26 cellular contexts compared by ENCODE assay signal in the genomic region with DNA sequence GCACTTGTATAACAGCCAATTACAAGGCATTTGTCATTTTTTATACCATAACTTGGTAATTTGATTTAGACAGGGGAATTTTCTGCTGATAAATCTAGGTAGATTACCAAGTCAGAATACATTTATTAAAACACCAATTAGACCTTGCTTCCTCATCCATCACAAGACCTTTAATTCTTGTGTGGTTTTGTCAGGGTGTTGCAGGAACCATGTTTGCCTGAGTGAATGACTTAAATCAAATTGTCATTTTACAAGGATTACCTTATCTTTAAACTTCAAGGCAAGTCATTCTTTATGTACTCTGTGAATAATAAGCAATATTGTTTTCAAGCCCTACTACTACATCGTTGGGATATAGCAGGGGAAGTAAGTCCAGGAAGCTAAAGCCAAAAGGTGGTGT.
"Had no signal": no experiment of that assay in that cellular context is flagged by ENCODE, and none has a peak within 500 bp of the region (broad histone marks: within the 10 kb centered on the region; RNA-seq: fewer than 3 reads in every experiment).

No MANE protein-coding gene starts in this region.

- H3K27ac ChIP-seq: PC-9, Peyer's patch, SJCRH30 had no signal

- H3K4me3 ChIP-seq: MG63, PC-9, Peyer's patch, SJCRH30 had no signal

- DNase-seq: IMR-90, Karpas-422, KG1, MG63, NCI-H1092, NCI-H1105 treated with DMSO at 0.1 percent for 48 hours, NCI-H1417 treated with DMSO at 0.1 percent for 48 hours, NCI-H146, NCI-H187, NCI-H2029, NCI-H2081 treated with DMSO at 0.1 percent for 48 hours, NCI-H2171, NCI-H226, NCI-H446, NCI-H510A, NCI-H524 treated with DMSO at 0.1 percent for 48 hours, NCI-H69, NCI-H774, OCI-M1, PC-9, Peyer's patch, SHP77 treated with DMSO at 0.1 percent for 48 hours, SJCRH30 had no signal

- FAIRE-seq: HepG2 had no signal

- H3K36me3 ChIP-seq: MG63, Peyer's patch, SJCRH30 had no signal

- H3K4me1 ChIP-seq: Peyer's patch, SJCRH30 had no signal

- H3K27me3 ChIP-seq: Peyer's patch had no signal

- H3K9me3 ChIP-seq: MG63, Peyer's patch, SJCRH30 had no signal

- ATAC-seq: HepG2, Right ventricle myocardium inferior, SK-N-SH treated with all-trans-retinoic acid at 6 μM for 48 hours had no signal
